25 cellular contexts compared by ENCODE assay signal in genomic region chr7:35366167-35367155, GRCh38.
DNase-seq lines count a peak whose midpoint lies in the region; ATAC-seq and TF ChIP-seq lines count a peak whose summit lies in the region.
"Had no signal": no experiment of that assay in that cellular context is flagged by ENCODE, and none has a peak within 500 bp of the region (broad histone marks: within the 10 kb centered on the region; RNA-seq: fewer than 3 reads in every experiment).

No MANE protein-coding gene starts in this region.

- H3K27me3 Mint-ChIP-seq in WTC11 (ENCODE audit: low read depth) (peaks cover 30% of the 10 kb centered on the region), neural progenitor cell (ENCODE audit: insufficient read depth, low read depth) (peaks cover 5% of the 10 kb centered on the region)

- ATAC-seq in WTC11: peak; percentile 92
- ATAC-seq: left lobe of liver, natural killer cell, T-cell had no signal

- no peak overlapping the region for H3K9ac ChIP-seq in neural progenitor cell
- H3K9ac ChIP-seq: BLaER1 treated with 17β-estradiol and CSF1 and Interleukin-3, amounts not matched to agents 10 nM and 100 nM had no signal

- H3K36me3 Mint-ChIP-seq in WTC11: 0 out of 2 replicates have a peak, but pooled peaks cover 4% of the 10 kb centered on the region
- no peaks in the 10 kb centered on the region for H3K36me3 Mint-ChIP-seq in neural progenitor cell
- H3K36me3 Mint-ChIP-seq: brain, natural killer cell, T-cell had no signal

- peaks cover 14% of the 10 kb centered on the region for H3F3A ChIP-seq in neural progenitor cell (ENCODE audit: low read depth)

- H4K20me1 ChIP-seq in neural progenitor cell (ENCODE audit: low read depth): no peaks in the 10 kb centered on the region
- H4K20me1 ChIP-seq: BLaER1 treated with 17β-estradiol and CSF1 and Interleukin-3, amounts not matched to agents 10 nM and 100 nM had no signal

- H2AFZ ChIP-seq in neural progenitor cell (replicated peaks): no peak overlapping the region

- H3K4me3 Mint-ChIP-seq in WTC11 (peak overlapping the region; percentile 39), neural progenitor cell (no peak overlapping the region)
- H3K4me3 Mint-ChIP-seq: brain, natural killer cell, T-cell had no signal

- no peaks in the 10 kb centered on the region for H3K79me2 ChIP-seq in neural progenitor cell (ENCODE audit: low read depth)

- H3K4me1 ChIP-seq in right atrium auricular region (peaks cover 0 to 3% of the 10 kb centered on the region in 2 donors), neural progenitor cell (peaks cover 12% of the 10 kb centered on the region)
- H3K4me1 ChIP-seq: BLaER1 treated with 17β-estradiol and CSF1 and Interleukin-3, amounts not matched to agents 10 nM and 100 nM; upper lobe of left lung had no signal

- H3K4me2 ChIP-seq in neural progenitor cell: peak overlapping the region; percentile 45
- H3K4me2 ChIP-seq: BLaER1 treated with 17β-estradiol and CSF1 and Interleukin-3, amounts not matched to agents 10 nM and 100 nM had no signal

- H3K36me3 ChIP-seq in right atrium auricular region (no peaks in the 10 kb centered on the region), neural progenitor cell (no peaks in the 10 kb centered on the region)
- H3K36me3 ChIP-seq: BLaER1 treated with 17β-estradiol and CSF1 and Interleukin-3, amounts not matched to agents 10 nM and 100 nM; upper lobe of left lung had no signal

- H3K27ac ChIP-seq in right atrium auricular region (no peak overlapping the region), neural progenitor cell (no peak overlapping the region)
- H3K27ac ChIP-seq: BLaER1 treated with 17β-estradiol and CSF1 and Interleukin-3, amounts not matched to agents 10 nM and 100 nM; upper lobe of left lung had no signal

- CTCF ChIA-PET in WTC11 (lab: Charles Lee): interaction anchor here (1.3 to 1.7 kb wide), 4 partner anchors 11 to 153 kb away, joined by 4 to 6 read pairs (median 5); no protein-coding TSS in a partner anchor

- H3K27me3 ChIP-seq in right atrium auricular region (no peaks in the 10 kb centered on the region), neural progenitor cell (no peaks in the 10 kb centered on the region)
- H3K27me3 ChIP-seq: BLaER1 treated with 17β-estradiol and CSF1 and Interleukin-3, amounts not matched to agents 10 nM and 100 nM; upper lobe of left lung had no signal

- H3K9me3 Mint-ChIP-seq in WTC11 (peaks cover 17% of the 10 kb centered on the region), neural progenitor cell (no peaks in the 10 kb centered on the region)
- H3K9me3 Mint-ChIP-seq: natural killer cell, T-cell had no signal

- peak; percentile 29; the same call in 1 of the 2 replicates for TF ChIP-seq CTCF in WTC11 (IDR thresholded peaks at IDR 0.05)
- no peak for TF ChIP-seq CTCF in right atrium auricular region (IDR thresholded peaks at IDR 0.05)
- peak; percentile 21 for TF ChIP-seq CTCF in neural progenitor cell (IDR thresholded peaks at IDR 0.05)

- no peak overlapping the region for H3K27ac Mint-ChIP-seq in WTC11
- H3K27ac Mint-ChIP-seq in neural progenitor cell: no peak overlapping the region
- H3K27ac Mint-ChIP-seq: brain, natural killer cell, T-cell had no signal

- POLR2A ChIA-PET in WTC11 (lab: Charles Lee): no interaction called here

- H3K4me1 Mint-ChIP-seq in WTC11: peaks cover 33% of the 10 kb centered on the region
- no peaks in the 10 kb centered on the region for H3K4me1 Mint-ChIP-seq in neural progenitor cell
- H3K4me1 Mint-ChIP-seq: natural killer cell, T-cell had no signal

- H3K4me3 ChIP-seq in right atrium auricular region: no peak overlapping the region
- no peak overlapping the region for H3K4me3 ChIP-seq in neural progenitor cell
- H3K4me3 ChIP-seq: BLaER1 treated with 17β-estradiol and CSF1 and Interleukin-3, amounts not matched to agents 10 nM and 100 nM; upper lobe of left lung had no signal

- DNase-seq in HS-5 (ENCODE audit: low read depth) (peak; percentile 19), WTC11 (ENCODE audit: low spot score) (peak; percentile 66), right atrium auricular region (ENCODE audit: low spot score) (peak; percentile 58), neural progenitor cell (ENCODE audit: low spot score) (peak; percentile 45), SW 1271 (lab: John Stamatoyannopoulos, UW) (no peak), NCI-H187 (lab: John Stamatoyannopoulos, UW) (no peak), RPMI8226 (no peak)
- DNase-seq: activated CD4-positive, alpha-beta T cell treated with anti-CD3 and anti-CD28 coated beads, Interleukin-2, amount 50 U/mL, for 4 hours; activated naive CD4-positive, alpha-beta T cell treated with Interleukin-2 at 50 U/mL for 16 hours; COR-L47; DMS53; GDM1; natural killer cell; NCI-H187 treated with DMSO at 0.1 percent for 48 hours; NCI-H2171 treated with DMSO at 0.1 percent for 48 hours; NCI-H524; NK-92 treated with Interleukin-12 subunit alpha and Interleukin-12 subunit beta, amount 100 ng/mL, for 24 hours; small intestine; stimulated activated CD4-positive, alpha-beta T cell treated with anti-CD3 and anti-CD28 coated beads, Interleukin-2, amount 100 ng/mL, for 24 hours; substantia nigra; T-cell had no signal

- H3K9me3 ChIP-seq in right atrium auricular region (no peaks in the 10 kb centered on the region), neural progenitor cell (ENCODE audit: low read depth) (no peaks in the 10 kb centered on the region)
- H3K9me3 ChIP-seq: upper lobe of left lung had no signal

TF ChIP-seq in WTC11, 78 proteins besides CTCF, POLR2A, EP300 and RAD21:
- TF ChIP-seq FOXJ3 (CRISPR knock-in tag; IDR thresholded peaks at IDR 0.05; ENCODE audit: borderline replicate concordance): no peak
- TF ChIP-seq USF1 (CRISPR knock-in tag; IDR thresholded peaks at IDR 0.05): peak; percentile 25; the same call in 1 of the 2 replicates

Comparison
In these comparisons a context has a peak if more than half of its experiments do, and no peak if none do; other contexts are left out.
1. DNase-seq: peak in HS-5 (single experiment), WTC11 (single experiment), right atrium auricular region (single experiment) and neural progenitor cell (single experiment); none in SW 1271 (0 of 2), NCI-H187 (0 of 2) and RPMI8226 (single experiment).
2. CTCF ChIP-seq: peak in WTC11 (single experiment) and neural progenitor cell (single experiment); none in right atrium auricular region (0 of 2).